In the genomic region with DNA sequence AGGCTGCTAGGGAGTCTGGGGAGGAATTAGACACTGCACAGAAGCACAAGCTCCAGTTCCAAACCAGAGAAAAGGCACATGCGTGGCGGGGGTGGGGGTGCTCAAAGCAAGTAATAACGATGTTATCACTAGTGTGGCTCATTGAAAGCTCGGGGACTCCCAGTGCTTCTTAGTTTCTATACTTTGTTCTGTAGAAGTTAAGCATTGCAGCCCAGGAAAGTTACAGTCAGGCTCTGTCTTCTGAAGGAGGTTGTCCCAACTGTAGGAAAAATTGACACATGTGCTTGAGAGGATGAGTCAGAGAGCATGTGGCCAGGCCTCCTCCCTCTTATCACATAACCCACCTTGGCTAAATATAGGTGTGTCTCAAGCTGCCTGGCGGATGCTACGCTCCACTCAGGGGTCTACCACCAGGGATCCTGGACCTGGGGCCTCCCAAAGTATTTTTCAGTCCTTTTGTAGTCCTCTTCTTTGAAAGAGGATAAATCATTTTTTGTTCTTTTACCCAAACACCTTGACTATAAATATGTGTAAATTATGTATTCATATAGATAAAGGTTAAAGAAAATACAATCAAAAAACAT, we compare ENCODE assay signal across 8 cellular contexts. TPM values are rescaled to one million over a fixed set of nuclear protein-coding genes. Genes with fewer than 3 reads are reported as not detected.
DNase-seq lines count a peak whose midpoint lies in the region; ATAC-seq and TF ChIP-seq lines count a peak whose summit lies in the region.

No MANE protein-coding gene starts in this region.

- TF ChIP-seq CTCF in left lung (IDR thresholded peaks at IDR 0.05) (no peak), transverse colon (IDR thresholded peaks at IDR 0.05) (peak in 1 of 5 experiments; percentile 27)

- H3K36me3 ChIP-seq in left lung, result no peaks in the 10 kb centered on the region
- no peaks in the 10 kb centered on the region for H3K36me3 ChIP-seq in transverse colon

- peak overlapping the region; percentile 83 for H3K27ac Mint-ChIP-seq in activated naive CD8-positive, alpha-beta T cell treated with anti-CD3 and anti-CD28 coated beads for 36 hours

- TF ChIP-seq EP300 in transverse colon (IDR thresholded peaks at IDR 0.05; ENCODE audit: low read depth), result peak; percentile 39

- H3K4me3 ChIP-seq in left lung, result peak overlapping the region in 1 of 2 donors; percentile 36
- peak overlapping the region in 2 of 4 donors; percentile 2 to 46 for H3K4me3 ChIP-seq in transverse colon

- intact Hi-C loops in left lung (cut with DNase I) (no loop called here), transverse colon (cut with DNase I; ENCODE audit: low total_unique reads) (no loop called here)

- no peaks in the 10 kb centered on the region for H3K4me1 ChIP-seq in left lung
- peaks cover 10 to 56% (median 29%) of the 10 kb centered on the region in 4 donors for H3K4me1 ChIP-seq in transverse colon

- peaks cover 30% of the 10 kb centered on the region for H3K4me1 Mint-ChIP-seq in activated naive CD8-positive, alpha-beta T cell treated with anti-CD3 and anti-CD28 coated beads for 36 hours

- H3K4me3 Mint-ChIP-seq in activated naive CD8-positive, alpha-beta T cell treated with anti-CD3 and anti-CD28 coated beads for 36 hours, result peak overlapping the region; percentile 59

- peak overlapping the region; percentile 64 to 65 for H3K27ac ChIP-seq in left lung
- H3K27ac ChIP-seq in transverse colon, result peak overlapping the region; percentile 79 to 86 (median 83)

- DNase-seq in DMS153 treated with DMSO at 0.1 percent for 48 hours (lab: John Stamatoyannopoulos, UW; ENCODE audit: unreplicated experiment) (peak; percentile 16), NCI-H460 (ENCODE audit: extremely low read depth, low read depth) (peak; percentile 60), left lung (peak in 1 of 2 donors; percentile 40), transverse colon (peak; percentile 68), mesenteric fat pad (ENCODE audit: low spot score) (no peak), NCI-H146 (lab: John Stamatoyannopoulos, UW) (no peak)
- peak; percentile 68 for DNase-seq in activated naive CD8-positive, alpha-beta T cell treated with anti-CD3 and anti-CD28 coated beads for 36 hours

- H3K27me3 Mint-ChIP-seq in activated naive CD8-positive, alpha-beta T cell treated with anti-CD3 and anti-CD28 coated beads for 36 hours, result peaks cover 17% of the 10 kb centered on the region

- H3K9me3 ChIP-seq in left lung (no peaks in the 10 kb centered on the region), transverse colon (no peaks in the 10 kb centered on the region)

- peak; percentile 71 for TF ChIP-seq POLR2A in transverse colon (IDR thresholded peaks at IDR 0.05)

- ATAC-seq in left lung (peak; percentile 64), HG02973 (IDR thresholded peaks at IDR 0.05; ENCODE audit: unreplicated experiment) (no peak)

- no peaks in the 10 kb centered on the region for H3K36me3 Mint-ChIP-seq in activated naive CD8-positive, alpha-beta T cell treated with anti-CD3 and anti-CD28 coated beads for 36 hours

- no peaks in the 10 kb centered on the region for H3K9me3 Mint-ChIP-seq in activated naive CD8-positive, alpha-beta T cell treated with anti-CD3 and anti-CD28 coated beads for 36 hours

- H3K27me3 ChIP-seq in left lung (no peaks in the 10 kb centered on the region), transverse colon (no peaks in the 10 kb centered on the region)

- WGBS in transverse colon (ENCODE audit: low coverage in 1 of 2), 2 donors, result 10 to 39% methylated on average over 3 to 6 of the region's 6 CpGs

- in situ Hi-C loops in transverse colon (cut with MboI; ENCODE audit: low pct_ligation_motif_present in 1 of 4, low pct_unique_long_range_greater_than_20kb in 1 of 4, low sequenced_read_pairs in 3 of 4), result no loop called here

RNA-seq across cellular contexts. Expression of a gene that starts 3.8 kb away (rescaled TPM):
- total RNA-seq in NCI-H460 (2014; rRNA removed; shearing (Covaris generic)), result 2.2 and 3.0 TPM in 2 replicates
- polyA plus RNA-seq in NCI-H460 (2014; cell fraction: nucleus; rRNA removed), result 5.5 and 6.5 TPM in 2 replicates
- not detected for total RNA-seq in activated naive CD8-positive, alpha-beta T cell treated with anti-CD3 and anti-CD28 coated beads for 36 hours
- total RNA-seq in left lung, result 10 to 100 TPM; 23.0 to 59.4 TPM
- 10 to 100 TPM in 3 of 4 donors, 1 to 10 TPM in 1; 7.5 to 34.0 (median 14.0) TPM for total RNA-seq in transverse colon
- total RNA-seq in mesenteric fat pad, result not detected

Comparison
In these comparisons a context has a peak if more than half of its experiments do, and no peak if none do; other contexts are left out.
1. DNase-seq: peak in DMS153 treated with DMSO at 0.1 percent for 48 hours (single experiment), NCI-H460 (single experiment), activated naive CD8-positive, alpha-beta T cell treated with anti-CD3 and anti-CD28 coated beads for 36 hours (single experiment) and transverse colon (single experiment); none in mesenteric fat pad (single experiment) and NCI-H146 (single experiment).